In the genomic region with DNA sequence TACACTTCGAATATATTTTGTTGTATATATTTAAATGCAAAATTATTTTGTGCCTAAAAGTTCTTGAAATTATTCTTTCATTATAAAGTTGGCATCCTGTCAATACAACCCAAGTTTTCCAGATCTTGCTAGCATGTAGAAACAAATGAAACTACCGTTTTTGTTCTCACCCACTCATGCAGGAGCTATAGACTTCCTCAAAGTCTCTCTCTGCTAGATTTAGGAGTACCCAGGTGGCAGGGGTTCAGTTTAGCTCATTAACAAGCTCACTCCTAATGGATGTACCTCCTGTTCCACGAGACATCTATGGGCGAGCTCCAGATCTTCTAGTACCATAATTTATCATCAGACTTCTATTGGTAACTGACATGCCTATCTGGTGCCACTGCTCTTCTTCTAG, we compare ENCODE assay signal across 24 cellular contexts.
"Had no signal": no experiment of that assay in that cellular context is flagged by ENCODE, and none has a peak within 500 bp of the region (broad histone marks: within the 10 kb centered on the region; RNA-seq: fewer than 3 reads in every experiment).

No MANE protein-coding gene starts in this region.

- H3K4me3 Mint-ChIP-seq: mesothelial cell of epicardium; naive thymus-derived CD4-positive, alpha-beta T cell had no signal

- FAIRE-seq: colon, endothelial cell of umbilical vein, islet of Langerhans, keratinocyte had no signal

- DNase-seq: dermis blood vessel endothelial cell; dorsolateral prefrontal cortex; effector CD4-positive, alpha-beta T cell; effector memory CD4-positive, alpha-beta T cell; esophagus squamous epithelium; foreskin fibroblast; foreskin melanocyte; gastrocnemius medialis; glutamatergic neuron; head of caudate nucleus; heart right ventricle; hippocampal formation; left cardiac atrium; left lung; left ventricle myocardium superior; lower lobe of right lung; mucosa of descending colon; naive thymus-derived CD4-positive, alpha-beta T cell had no signal

- H3K4me1 ChIP-seq: esophagus squamous epithelium, gastrocnemius medialis, heart right ventricle, left lung, lower lobe of right lung had no signal

- H3K9me3 ChIP-seq: lower lobe of right lung, mucosa of descending colon had no signal

- H3K36me3 Mint-ChIP-seq: mesothelial cell of epicardium had no signal

- H3K27ac Mint-ChIP-seq: mesothelial cell of epicardium; naive thymus-derived CD4-positive, alpha-beta T cell had no signal

- H3K27me3 ChIP-seq: dorsolateral prefrontal cortex, left lung had no signal

- H3K36me3 ChIP-seq: esophagus squamous epithelium, gastrocnemius medialis, heart right ventricle, left lung, lower lobe of right lung had no signal

- H3K4me3 ChIP-seq: coronary artery, dorsolateral prefrontal cortex, esophagus squamous epithelium, gastrocnemius medialis, heart right ventricle, left lung, lower lobe of right lung, mucosa of descending colon had no signal

- H3K4me1 Mint-ChIP-seq: mesothelial cell of epicardium; naive thymus-derived CD4-positive, alpha-beta T cell had no signal

- H3K27ac ChIP-seq: coronary artery, dorsolateral prefrontal cortex, esophagus squamous epithelium, gastrocnemius medialis, heart right ventricle, left lung, lower lobe of right lung had no signal
